ENCODE assay signal across 25 cellular contexts in genomic region chr1:66549017-66549416, GRCh38.
"Had no signal": no experiment of that assay in that cellular context is flagged by ENCODE, and none has a peak within 500 bp of the region (broad histone marks: within the 10 kb centered on the region; RNA-seq: fewer than 3 reads in every experiment).

No MANE protein-coding gene starts in this region.

- FAIRE-seq: colon, endometrium, frontal cortex, islet of Langerhans, keratinocyte had no signal

- H3K36me3 ChIP-seq: esophagus muscularis mucosa, gastroesophageal sphincter, left lung, lower lobe of right lung had no signal

- H3K36me3 Mint-ChIP-seq: mesothelial cell of epicardium, naive B cell had no signal

- DNase-seq: effector CD8-positive, alpha-beta T cell; effector memory CD8-positive, alpha-beta T cell; endodermal cell; foreskin keratinocyte; glutamatergic neuron; head of caudate nucleus; heart right ventricle; hippocampal formation; left cardiac atrium; left lung; left ventricle myocardium superior; lower lobe of right lung; mesenchymal stem cell; mucosa of descending colon; naive B cell had no signal

- H3K27me3 Mint-ChIP-seq: dendritic cell treated with granulocyte-macrophage colony-stimulating factor and Interleukin-4, amounts not matched to agents 40 ng/mL and 50 ng/mL, for 4 days had no signal

- H3K27ac Mint-ChIP-seq: dendritic cell treated with granulocyte-macrophage colony-stimulating factor and Interleukin-4, amounts not matched to agents 40 ng/mL and 50 ng/mL, for 4 days; effector memory CD8-positive, alpha-beta T cell; endodermal cell; mesothelial cell of epicardium; naive B cell had no signal

- ATAC-seq: effector memory CD8-positive, alpha-beta T cell; foreskin keratinocyte; gastroesophageal sphincter; heart right ventricle; left cardiac atrium; left lung; left ventricle myocardium superior; lower lobe of right lung; mucosa of descending colon had no signal

- H3K9me3 Mint-ChIP-seq: dendritic cell treated with granulocyte-macrophage colony-stimulating factor and Interleukin-4, amounts not matched to agents 40 ng/mL and 50 ng/mL, for 4 days; effector memory CD8-positive, alpha-beta T cell; endodermal cell; mesothelial cell of epicardium; naive B cell had no signal

- H3K4me1 Mint-ChIP-seq: naive B cell had no signal

- H3K9me3 ChIP-seq: esophagus muscularis mucosa, gastroesophageal sphincter, heart right ventricle, left lung, lower lobe of right lung, mucosa of descending colon had no signal

- H3K27ac ChIP-seq: coronary artery, esophagus muscularis mucosa, foreskin keratinocyte, gastroesophageal sphincter, heart right ventricle, left lung, lower lobe of right lung had no signal

- H3K4me3 ChIP-seq: coronary artery, esophagus muscularis mucosa, gastroesophageal sphincter, heart right ventricle, left lung, lower lobe of right lung, mucosa of descending colon had no signal

- H3K4me3 Mint-ChIP-seq: dendritic cell treated with granulocyte-macrophage colony-stimulating factor and Interleukin-4, amounts not matched to agents 40 ng/mL and 50 ng/mL, for 4 days; effector memory CD8-positive, alpha-beta T cell; endodermal cell; mesothelial cell of epicardium; naive B cell had no signal
